Comparison of ENCODE assay signal across 26 cellular contexts in the genomic region with DNA sequence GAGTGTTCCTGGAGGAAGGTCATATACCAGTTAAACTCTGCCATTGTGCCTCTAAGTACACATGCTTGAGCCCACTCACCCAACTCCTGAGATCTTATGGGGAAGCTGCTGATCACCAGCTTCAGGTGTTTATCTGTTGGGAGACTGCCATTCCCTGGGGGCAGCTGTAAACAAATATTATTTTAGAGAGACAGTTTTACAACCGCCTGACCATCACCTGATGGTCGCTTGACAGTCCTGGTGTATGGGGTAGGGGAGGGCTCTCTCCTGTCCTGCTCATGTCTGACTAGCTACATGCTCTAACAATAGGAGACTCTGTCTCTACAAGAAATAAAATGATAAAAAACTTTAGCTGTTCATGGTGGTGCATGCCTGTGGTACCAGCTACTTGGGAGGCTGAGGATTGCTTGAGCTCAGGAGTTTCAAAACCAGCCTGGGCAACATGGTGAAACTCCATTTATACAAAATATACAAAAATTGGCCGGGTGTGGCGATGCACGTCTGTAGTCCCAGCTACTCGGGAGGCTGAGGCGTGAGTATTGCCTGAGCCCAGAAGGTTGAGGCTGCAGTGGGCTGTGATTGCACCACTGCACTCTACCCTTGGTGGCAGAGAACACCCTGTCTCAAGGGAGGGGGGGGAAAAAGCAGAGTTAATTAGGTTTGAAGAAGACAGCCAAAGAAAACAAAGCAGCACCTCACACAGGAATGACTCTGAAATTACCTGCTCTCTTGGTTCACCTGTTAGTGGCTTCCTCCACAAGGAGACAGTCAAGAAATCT.
DNase-seq lines count a peak whose midpoint lies in the region; ATAC-seq and TF ChIP-seq lines count a peak whose summit lies in the region.
"Had no signal": no experiment of that assay in that cellular context is flagged by ENCODE, and none has a peak within 500 bp of the region (broad histone marks: within the 10 kb centered on the region; RNA-seq: fewer than 3 reads in every experiment).

No MANE protein-coding gene starts in this region.

- peaks cover 2% of the 10 kb centered on the region for H3K36me3 Mint-ChIP-seq in nephron (ENCODE audit: low read depth)
- H3K36me3 Mint-ChIP-seq: activated naive CD4-positive, alpha-beta T cell treated with anti-CD3 and anti-CD28 coated beads, Interleukin-2, amount 50 U/mL, for 24 hours; immature natural killer cell had no signal

- H3K36me3 ChIP-seq in ascending aorta: no peaks in the 10 kb centered on the region
- H3K36me3 ChIP-seq: left ventricle myocardium inferior, SJSA1 had no signal

- no peaks in the 10 kb centered on the region for H3K27me3 Mint-ChIP-seq in nephron (ENCODE audit: low read depth)
- H3K27me3 Mint-ChIP-seq: activated naive CD4-positive, alpha-beta T cell treated with anti-CD3 and anti-CD28 coated beads, Interleukin-2, amount 50 U/mL, for 24 hours; stimulated activated naive CD8-positive, alpha-beta T cell treated with anti-CD3 and anti-CD28 coated beads, Interleukin-15, amount 100 ng/mL, for 72 hours; type B pancreatic cell had no signal

- DNase-seq in LNCaP clone FGC (ENCODE audit: low read depth) (peak; percentile 61), ascending aorta (ENCODE audit: low spot score in 2 of 2) (no peak), NOMO-1 treated with DMSO at 0.1 percent for 48 hours (lab: John Stamatoyannopoulos, UW; ENCODE audit: unreplicated experiment) (no peak)
- no peak for DNase-seq in activated CD4-positive, alpha-beta T cell treated with anti-CD3 and anti-CD28 coated beads, Interleukin-2, amount 50 U/mL, for 4 hours
- DNase-seq: activated CD4-positive, alpha-beta T cell treated with anti-CD3 and anti-CD28 coated beads, Interleukin-2, amount 10 ng/mL, durations not matched to agents 24 days and 14 days; aorta; Caco-2; central memory CD4-positive, alpha-beta T cell; dorsolateral prefrontal cortex; GOT3; immature natural killer cell; left ventricle myocardium inferior; MM.1S; NCI-H2171; NCI-H774; stimulated activated CD4-positive, alpha-beta T cell treated with anti-CD3 and anti-CD28 coated beads, Interleukin-4, amount 100 ng/mL, for 4 hours; stimulated activated naive CD8-positive, alpha-beta T cell treated with anti-CD3 and anti-CD28 coated beads, Interleukin-15, amount 100 ng/mL, for 72 hours had no signal

- H3K27ac ChIP-seq in 22Rv1 (peak overlapping the region; percentile 43), ascending aorta (peak overlapping the region; percentile 56 to 80)
- H3K27ac ChIP-seq: SJSA1 had no signal

- H3K4me3 Mint-ChIP-seq in nephron: no peak overlapping the region
- H3K4me3 Mint-ChIP-seq: activated CD4-positive, alpha-beta T cell treated with anti-CD3 and anti-CD28 coated beads, Interleukin-2, amount 10 ng/mL, durations not matched to agents 24 days and 14 days; activated naive CD4-positive, alpha-beta T cell treated with anti-CD3 and anti-CD28 coated beads, Interleukin-2, amount 50 U/mL, for 24 hours; activated T-helper 1 cell treated with anti-CD3 and anti-CD28 coated beads, Interleukin-12 subunit alpha, Interleukin-12 subunit beta, Interleukin-2, Interleukin-4 antibody, amounts not matched to agents 30 ng/mL and 10 ng/mL and 1 ng/mL, durations not matched to agents 14 hours and 24 hours and 36 hours; immature natural killer cell; stimulated activated naive CD8-positive, alpha-beta T cell treated with anti-CD3 and anti-CD28 coated beads, Interleukin-15, amount 100 ng/mL, for 72 hours; T-helper 1 cell treated with Interleukin-12 subunit alpha and Interleukin-12 subunit beta and Interleukin-4 antibody, amounts not matched to agents 30 μg/mL and 1 μg/mL, for 36 hours; type B pancreatic cell had no signal

- no peak for ATAC-seq in HG02938 (IDR thresholded peaks at IDR 0.05; ENCODE audit: unreplicated experiment)
- no peak for ATAC-seq in GM21367 (IDR thresholded peaks at IDR 0.05; ENCODE audit: unreplicated experiment)
- ATAC-seq: stimulated activated naive CD8-positive, alpha-beta T cell treated with anti-CD3 and anti-CD28 coated beads, Interleukin-15, amount 100 ng/mL, for 72 hours had no signal

- TF ChIP-seq CTCF in 22Rv1 (IDR thresholded peaks at IDR 0.05) (peak; percentile 29; the same call in 1 of the 2 replicates), LNCaP clone FGC (IDR thresholded peaks at IDR 0.05; ENCODE audit: control insufficient read depth, extremely low read depth, insufficient read depth) (no peak), ascending aorta (IDR thresholded peaks at IDR 0.05) (no peak), nephron (IDR thresholded peaks at IDR 0.05; ENCODE audit: unreplicated experiment in 3 of 3) (no peak)

- no peaks in the 10 kb centered on the region for H3K27me3 ChIP-seq in ascending aorta
- H3K27me3 ChIP-seq: dorsolateral prefrontal cortex, SJSA1 had no signal

- intact Hi-C loops in ascending aorta (cut with DNase I): no loop called here

- peak overlapping the region; percentile 71 to 95 (median 79) for H3K27ac Mint-ChIP-seq in nephron
- H3K27ac Mint-ChIP-seq: activated CD4-positive, alpha-beta T cell treated with anti-CD3 and anti-CD28 coated beads, Interleukin-2, amount 10 ng/mL, durations not matched to agents 24 days and 14 days; activated naive CD4-positive, alpha-beta T cell treated with anti-CD3 and anti-CD28 coated beads, Interleukin-2, amount 50 U/mL, for 24 hours; activated T-helper 1 cell treated with anti-CD3 and anti-CD28 coated beads, Interleukin-12 subunit alpha, Interleukin-12 subunit beta, Interleukin-2, Interleukin-4 antibody, amounts not matched to agents 30 ng/mL and 10 ng/mL and 1 ng/mL, durations not matched to agents 14 hours and 24 hours and 36 hours; immature natural killer cell; stimulated activated naive CD8-positive, alpha-beta T cell treated with anti-CD3 and anti-CD28 coated beads, Interleukin-15, amount 100 ng/mL, for 72 hours; T-helper 1 cell treated with Interleukin-12 subunit alpha and Interleukin-12 subunit beta and Interleukin-4 antibody, amounts not matched to agents 30 μg/mL and 1 μg/mL, for 36 hours; type B pancreatic cell had no signal

- peaks cover 3% of the 10 kb centered on the region for H3K9me3 Mint-ChIP-seq in nephron
- H3K9me3 Mint-ChIP-seq: activated naive CD4-positive, alpha-beta T cell treated with anti-CD3 and anti-CD28 coated beads, Interleukin-2, amount 50 U/mL, for 24 hours; activated T-helper 1 cell treated with anti-CD3 and anti-CD28 coated beads, Interleukin-12 subunit alpha, Interleukin-12 subunit beta, Interleukin-2, Interleukin-4 antibody, amounts not matched to agents 30 ng/mL and 10 ng/mL and 1 ng/mL, durations not matched to agents 14 hours and 24 hours and 36 hours; stimulated activated naive CD8-positive, alpha-beta T cell treated with anti-CD3 and anti-CD28 coated beads, Interleukin-15, amount 100 ng/mL, for 72 hours; T-helper 1 cell treated with Interleukin-12 subunit alpha and Interleukin-12 subunit beta and Interleukin-4 antibody, amounts not matched to agents 30 μg/mL and 1 μg/mL, for 36 hours; type B pancreatic cell had no signal

- peaks cover 66% of the 10 kb centered on the region for H3K4me1 Mint-ChIP-seq in nephron

- peaks cover 30 to 49% of the 10 kb centered on the region in 2 donors for H3K4me1 ChIP-seq in ascending aorta

- H3K4me3 ChIP-seq in LNCaP clone FGC (ENCODE audit: low read depth, low read length) (no peak overlapping the region), ascending aorta (no peak overlapping the region)
- H3K4me3 ChIP-seq: dorsolateral prefrontal cortex, left ventricle myocardium inferior, SJSA1 had no signal

- no peaks in the 10 kb centered on the region for H3K9me3 ChIP-seq in ascending aorta
- H3K9me3 ChIP-seq: Caco-2, left ventricle myocardium inferior, SJSA1 had no signal
